ENCODE assay signal across 1 cellular context in genomic region chr17:58285422-58285810, GRCh38.
TF ChIP-seq lines count a peak whose summit lies in the region.

No MANE protein-coding gene starts in this region.

TF ChIP-seq in GM23338, 12 proteins besides CTCF, POLR2A, EP300 and RAD21 (continued from another document):
- TF ChIP-seq ZNF462 (CRISPR knock-in tag; IDR thresholded peaks at IDR 0.05) (no peak), EZH2phosphoT487 (IDR thresholded peaks at IDR 0.05; ENCODE audit: unreplicated experiment) (no peak), JUNB (IDR thresholded peaks at IDR 0.05; ENCODE audit: unreplicated experiment) (no peak), CREB1 (CRISPR knock-in tag; IDR thresholded peaks at IDR 0.05; ENCODE audit: low read depth) (no peak)
- TF ChIP-seq, protein P1, sequence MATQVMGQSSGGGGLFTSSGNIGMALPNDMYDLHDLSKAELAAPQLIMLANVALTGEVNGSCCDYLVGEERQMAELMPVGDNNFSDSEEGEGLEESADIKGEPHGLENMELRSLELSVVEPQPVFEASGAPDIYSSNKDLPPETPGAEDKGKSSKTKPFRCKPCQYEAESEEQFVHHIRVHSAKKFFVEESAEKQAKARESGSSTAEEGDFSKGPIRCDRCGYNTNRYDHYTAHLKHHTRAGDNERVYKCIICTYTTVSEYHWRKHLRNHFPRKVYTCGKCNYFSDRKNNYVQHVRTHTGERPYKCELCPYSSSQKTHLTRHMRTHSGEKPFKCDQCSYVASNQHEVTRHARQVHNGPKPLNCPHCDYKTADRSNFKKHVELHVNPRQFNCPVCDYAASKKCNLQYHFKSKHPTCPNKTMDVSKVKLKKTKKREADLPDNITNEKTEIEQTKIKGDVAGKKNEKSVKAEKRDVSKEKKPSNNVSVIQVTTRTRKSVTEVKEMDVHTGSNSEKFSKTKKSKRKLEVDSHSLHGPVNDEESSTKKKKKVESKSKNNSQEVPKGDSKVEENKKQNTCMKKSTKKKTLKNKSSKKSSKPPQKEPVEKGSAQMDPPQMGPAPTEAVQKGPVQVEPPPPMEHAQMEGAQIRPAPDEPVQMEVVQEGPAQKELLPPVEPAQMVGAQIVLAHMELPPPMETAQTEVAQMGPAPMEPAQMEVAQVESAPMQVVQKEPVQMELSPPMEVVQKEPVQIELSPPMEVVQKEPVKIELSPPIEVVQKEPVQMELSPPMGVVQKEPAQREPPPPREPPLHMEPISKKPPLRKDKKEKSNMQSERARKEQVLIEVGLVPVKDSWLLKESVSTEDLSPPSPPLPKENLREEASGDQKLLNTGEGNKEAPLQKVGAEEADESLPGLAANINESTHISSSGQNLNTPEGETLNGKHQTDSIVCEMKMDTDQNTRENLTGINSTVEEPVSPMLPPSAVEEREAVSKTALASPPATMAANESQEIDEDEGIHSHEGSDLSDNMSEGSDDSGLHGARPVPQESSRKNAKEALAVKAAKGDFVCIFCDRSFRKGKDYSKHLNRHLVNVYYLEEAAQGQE (IDR thresholded peaks at IDR 0.05; ENCODE audit: unreplicated experiment) = no peak
